16 cellular contexts compared by ENCODE assay signal in genomic region chr20:56564526-56564925, GRCh38. TPM values are rescaled to one million over a fixed set of nuclear protein-coding genes. Genes with fewer than 3 reads are reported as not detected.
"Had no signal": no experiment of that assay in that cellular context is flagged by ENCODE, and none has a peak within 500 bp of the region (broad histone marks: within the 10 kb centered on the region; RNA-seq: fewer than 3 reads in every experiment).

No MANE protein-coding gene starts in this region.

RNA-seq across cellular contexts. Expression of gene FAM209B, which starts 31.5 kb away (rescaled TPM):
- total RNA-seq: dermis blood vessel endothelial cell, endothelial cell of umbilical vein, esophagus squamous epithelium, hepatocyte, kidney, left lobe of liver, liver, occipital lobe, renal cortical epithelial cell, sigmoid colon, skeletal muscle tissue, tibial nerve had no signal
- polyA plus RNA-seq: hepatocyte had no signal

RNA-seq across cellular contexts. Expression of gene FAM209A, which starts 40.0 kb away (rescaled TPM):
- total RNA-seq: dermis blood vessel endothelial cell, esophagus squamous epithelium, foreskin keratinocyte, hepatocyte, left lobe of liver, liver, occipital lobe, renal cortical epithelial cell, right cardiac atrium, skeletal muscle tissue, tibial nerve had no signal
- polyA plus RNA-seq: heart left ventricle, hepatocyte, liver, neural cell, right cardiac atrium had no signal
